ENCODE assay signal across 28 cellular contexts in genomic region chr14:87640553-87640952, GRCh38.
"Had no signal": no experiment of that assay in that cellular context is flagged by ENCODE, and none has a peak within 500 bp of the region (broad histone marks: within the 10 kb centered on the region; RNA-seq: fewer than 3 reads in every experiment).

No MANE protein-coding gene starts in this region.

- H3K27me3 ChIP-seq: neural progenitor cell, ovary, spleen, suprapubic skin, testis, tibial artery, transverse colon, upper lobe of right lung, uterus had no signal

- DNase-seq: natural killer cell; occipital lobe; ovary; posterior cingulate gyrus; psoas muscle; right cardiac atrium; spleen; stimulated activated CD4-positive, alpha-beta T cell treated with anti-CD3 and anti-CD28 coated beads, Interleukin-12 subunit alpha, Interleukin-12 subunit beta, amount 100 ng/mL, for 4 hours; stimulated activated CD4-positive, alpha-beta T cell treated with anti-CD3 and anti-CD28 coated beads, Interleukin-1b, Interleukin-23, amount 100 ng/mL, for 48 hours; stimulated activated CD4-positive, alpha-beta T cell treated with anti-CD3 and anti-CD28 coated beads, Interleukin-4, amount 100 ng/mL, for 1 hour; stimulated activated CD4-positive, alpha-beta T cell treated with anti-CD3 and anti-CD28 coated beads, Interleukin-4, amount 100 ng/mL, for 4 hours; stimulated activated CD8-positive, alpha-beta memory T cell treated with anti-CD3 and anti-CD28 coated beads, Interleukin-4, amount 100 ng/mL, for 48 hours; stimulated activated naive CD4-positive, alpha-beta T cell; stimulated activated naive CD8-positive, alpha-beta T cell treated with anti-CD3 and anti-CD28 coated beads, Interleukin-15, amount 100 ng/mL, for 72 hours; stimulated activated naive CD8-positive, alpha-beta T cell treated with anti-CD3 and anti-CD28 coated beads, Interleukin-15, Interleukin-2, amounts not matched to agents 100 U/mL and 50 U/mL, for 24 hours; substantia nigra; testis; tibial artery; transverse colon; upper lobe of right lung; uterus had no signal

- H3K4me3 ChIP-seq: neural progenitor cell, ovary, psoas muscle, skin epidermis, smooth muscle cell, spleen, suprapubic skin, testis, tibial artery, transverse colon, upper lobe of right lung, uterus had no signal

- H3K36me3 ChIP-seq: neural progenitor cell, ovary, spleen, suprapubic skin, tibial artery, transverse colon, upper lobe of right lung, uterus had no signal

- H3K9ac ChIP-seq: neural progenitor cell, parathyroid adenoma had no signal

- H3K9me3 ChIP-seq: ovary, psoas muscle, spleen, suprapubic skin, testis, tibial artery, transverse colon, upper lobe of right lung, uterus had no signal

- H3K4me1 ChIP-seq: neural progenitor cell, parathyroid adenoma, psoas muscle, spleen, suprapubic skin, transverse colon, upper lobe of right lung had no signal

- H3K27ac ChIP-seq: neural progenitor cell, ovary, parathyroid adenoma, psoas muscle, skin epidermis, spleen, suprapubic skin, testis, tibial artery, transverse colon, upper lobe of right lung, uterus had no signal

- ATAC-seq: natural killer cell; psoas muscle; right cardiac atrium; sciatic nerve; stimulated activated memory B cell treated with anti-CD40 and anti-IgM and Interleukin-4, amounts not matched to agents 10 μg/mL and 1 μg/mL and 100 μg/mL, for 72 hours; stimulated activated naive CD8-positive, alpha-beta T cell treated with anti-CD3 and anti-CD28 coated beads, Interleukin-15, amount 100 ng/mL, for 72 hours; stimulated activated naive CD8-positive, alpha-beta T cell treated with anti-CD3 and anti-CD28 coated beads, Interleukin-15, Interleukin-2, amounts not matched to agents 100 U/mL and 50 U/mL, for 24 hours; upper lobe of right lung had no signal
